ENCODE assay signal across 8 cellular contexts in the genomic region with DNA sequence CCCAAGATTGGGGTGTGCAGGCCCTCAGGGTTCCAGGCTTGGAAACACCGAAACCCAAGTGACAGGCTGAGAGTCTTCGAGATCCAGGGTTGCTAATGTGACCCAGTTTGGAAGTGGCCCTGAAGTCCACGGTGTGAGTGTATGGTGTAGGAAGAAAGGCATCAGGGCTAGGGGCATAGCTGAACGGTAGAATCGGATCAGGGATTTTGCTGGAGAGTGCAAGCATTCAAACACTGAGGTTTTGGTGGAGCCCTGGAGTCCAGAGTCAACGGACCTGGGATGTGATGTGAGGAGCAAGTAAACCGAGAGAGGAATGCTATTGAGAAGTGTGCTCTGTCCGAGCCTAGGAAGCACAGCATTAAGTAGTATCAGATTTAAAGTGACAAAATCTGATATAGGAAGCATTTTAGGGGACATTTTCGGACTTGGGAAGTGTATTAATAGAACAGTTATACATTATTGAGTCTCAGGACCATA. TPM values are rescaled to one million over a fixed set of nuclear protein-coding genes. Genes with fewer than 3 reads are reported as not detected.
DNase-seq lines count a peak whose midpoint lies in the region; ATAC-seq lines count a peak whose summit lies in the region.

No MANE protein-coding gene starts in this region.

- H3K36me3 ChIP-seq in mesodermal cell (ENCODE audit: control insufficient read depth, insufficient read depth, low read length), result peaks cover 14% of the 10 kb centered on the region
- no peaks in the 10 kb centered on the region for H3K36me3 ChIP-seq in urinary bladder (ENCODE audit: insufficient read depth)

- peaks cover 7% of the 10 kb centered on the region for H3K4me1 ChIP-seq in mesodermal cell (ENCODE audit: control insufficient read depth, insufficient read depth, low read length, poor library complexity, severe bottlenecking)
- peaks cover 2% of the 10 kb centered on the region for H3K4me1 ChIP-seq in urinary bladder (ENCODE audit: insufficient read depth)

- CTCF ChIA-PET in activated naive CD4-positive, alpha-beta T cell treated with anti-CD3 and anti-CD28 coated beads, Interleukin-2, amount 10 ng/mL, durations not matched to agents 7 days and 5 days (lab: Charles Lee), result interaction anchor here (0.7 to 6.8 kb wide), 7 partner anchors 10 to 260 kb away, joined by 3 to 31 read pairs (median 4); no protein-coding TSS in a partner anchor

- H3K9me3 ChIP-seq in mesodermal cell (ENCODE audit: control insufficient read depth, low read length), result no peaks in the 10 kb centered on the region

- H3K9me3 Mint-ChIP-seq in activated naive CD4-positive, alpha-beta T cell treated with anti-CD3 and anti-CD28 coated beads, Interleukin-2, amount 10 ng/mL, durations not matched to agents 7 days and 5 days, result no peaks in the 10 kb centered on the region
- H3K9me3 Mint-ChIP-seq in dendritic cell treated with granulocyte-macrophage colony-stimulating factor and Interleukin-4, amounts not matched to agents 40 ng/mL and 50 ng/mL, for 4 days, result no peaks in the 10 kb centered on the region

- H3K36me3 Mint-ChIP-seq in activated naive CD4-positive, alpha-beta T cell treated with anti-CD3 and anti-CD28 coated beads, Interleukin-2, amount 10 ng/mL, durations not matched to agents 7 days and 5 days, result peaks cover 43% of the 10 kb centered on the region
- H3K36me3 Mint-ChIP-seq in dendritic cell treated with granulocyte-macrophage colony-stimulating factor and Interleukin-4, amounts not matched to agents 40 ng/mL and 50 ng/mL, for 4 days (ENCODE audit: low read depth), result peaks cover 47% of the 10 kb centered on the region

- H3K4me1 Mint-ChIP-seq in activated naive CD4-positive, alpha-beta T cell treated with anti-CD3 and anti-CD28 coated beads, Interleukin-2, amount 10 ng/mL, durations not matched to agents 7 days and 5 days, result peaks cover 62% of the 10 kb centered on the region
- peaks cover 64% of the 10 kb centered on the region for H3K4me1 Mint-ChIP-seq in dendritic cell treated with granulocyte-macrophage colony-stimulating factor and Interleukin-4, amounts not matched to agents 40 ng/mL and 50 ng/mL, for 4 days (ENCODE audit: low read depth)

- H3K4me3 ChIP-seq in mesodermal cell (ENCODE audit: extremely low read depth, insufficient read depth, low read length, poor library complexity, severe bottlenecking), result peak overlapping the region; percentile 71
- H3K4me3 ChIP-seq in urinary bladder (ENCODE audit: low read depth, low read length), result peak overlapping the region; percentile 75

- ATAC-seq in HG03135 (IDR thresholded peaks at IDR 0.05; ENCODE audit: unreplicated experiment), result no peak
- ATAC-seq in HG03039 (IDR thresholded peaks at IDR 0.05; ENCODE audit: unreplicated experiment), result no peak

- H3K4me3 Mint-ChIP-seq in activated naive CD4-positive, alpha-beta T cell treated with anti-CD3 and anti-CD28 coated beads, Interleukin-2, amount 10 ng/mL, durations not matched to agents 7 days and 5 days, result peak overlapping the region; percentile 81
- peak overlapping the region; percentile 96 for H3K4me3 Mint-ChIP-seq in dendritic cell treated with granulocyte-macrophage colony-stimulating factor and Interleukin-4, amounts not matched to agents 40 ng/mL and 50 ng/mL, for 4 days

- no peaks in the 10 kb centered on the region for H3K27me3 Mint-ChIP-seq in activated naive CD4-positive, alpha-beta T cell treated with anti-CD3 and anti-CD28 coated beads, Interleukin-2, amount 10 ng/mL, durations not matched to agents 7 days and 5 days
- no peaks in the 10 kb centered on the region for H3K27me3 Mint-ChIP-seq in dendritic cell treated with granulocyte-macrophage colony-stimulating factor and Interleukin-4, amounts not matched to agents 40 ng/mL and 50 ng/mL, for 4 days

- H3K27ac ChIP-seq in mesodermal cell (ENCODE audit: low read depth, low read length, severe bottlenecking) (peak overlapping the region; percentile 99), urinary bladder (ENCODE audit: low read depth) (peak overlapping the region; percentile 99)

- peak overlapping the region; percentile 94 for H3K27ac Mint-ChIP-seq in activated naive CD4-positive, alpha-beta T cell treated with anti-CD3 and anti-CD28 coated beads, Interleukin-2, amount 10 ng/mL, durations not matched to agents 7 days and 5 days
- peak overlapping the region; percentile 99 for H3K27ac Mint-ChIP-seq in dendritic cell treated with granulocyte-macrophage colony-stimulating factor and Interleukin-4, amounts not matched to agents 40 ng/mL and 50 ng/mL, for 4 days

- DNase-seq in activated naive CD4-positive, alpha-beta T cell treated with anti-CD3 and anti-CD28 coated beads, Interleukin-2, amount 10 ng/mL, durations not matched to agents 7 days and 5 days, result no peak
- DNase-seq in activated naive CD4-positive, alpha-beta T cell treated with Interleukin-2 at 50 U/mL for 16 hours, result no peak
- DNase-seq in NCI-H526 treated with DMSO at 0.1 percent for 48 hours (lab: John Stamatoyannopoulos, UW), result peak; percentile 71

- 5 to 16% methylated on average over 5 to 9 of the region's 9 CpGs for WGBS in mesodermal cell (ENCODE audit: insufficient coverage in 2 of 2), 2 experiments
- WGBS in urinary bladder, result 2% methylated on average over 9 of the region's 9 CpGs

- intact Hi-C loops in dendritic cell treated with granulocyte-macrophage colony-stimulating factor and Interleukin-4, amounts not matched to agents 40 ng/mL and 50 ng/mL, for 4 days (cut with micrococcal nuclease), result loop anchor here (2.0 kb wide), 1 partner anchor 16 kb away; no protein-coding TSS in a partner anchor

RNA-seq across cellular contexts. Expression of a gene that starts 1.0 kb away (rescaled TPM):
- polyA plus RNA-seq in mesodermal cell (2013, experiment 1 of 2), result 44.9 TPM
- polyA plus RNA-seq in mesodermal cell (2013, experiment 2 of 2), result 35.5 TPM
- total RNA-seq in urinary bladder, result 43.8 TPM
- 52.3 TPM for polyA plus RNA-seq in urinary bladder

RNA-seq across cellular contexts. Expression of a gene that starts 27.0 kb away (rescaled TPM):
- 8.8 TPM for polyA plus RNA-seq in mesodermal cell (2013, experiment 1 of 2)
- 8.2 TPM for polyA plus RNA-seq in mesodermal cell (2013, experiment 2 of 2)
- 3.1 TPM for total RNA-seq in urinary bladder
- 4.0 TPM for polyA plus RNA-seq in urinary bladder
